8 cellular contexts compared by ENCODE assay signal in the genomic region with DNA sequence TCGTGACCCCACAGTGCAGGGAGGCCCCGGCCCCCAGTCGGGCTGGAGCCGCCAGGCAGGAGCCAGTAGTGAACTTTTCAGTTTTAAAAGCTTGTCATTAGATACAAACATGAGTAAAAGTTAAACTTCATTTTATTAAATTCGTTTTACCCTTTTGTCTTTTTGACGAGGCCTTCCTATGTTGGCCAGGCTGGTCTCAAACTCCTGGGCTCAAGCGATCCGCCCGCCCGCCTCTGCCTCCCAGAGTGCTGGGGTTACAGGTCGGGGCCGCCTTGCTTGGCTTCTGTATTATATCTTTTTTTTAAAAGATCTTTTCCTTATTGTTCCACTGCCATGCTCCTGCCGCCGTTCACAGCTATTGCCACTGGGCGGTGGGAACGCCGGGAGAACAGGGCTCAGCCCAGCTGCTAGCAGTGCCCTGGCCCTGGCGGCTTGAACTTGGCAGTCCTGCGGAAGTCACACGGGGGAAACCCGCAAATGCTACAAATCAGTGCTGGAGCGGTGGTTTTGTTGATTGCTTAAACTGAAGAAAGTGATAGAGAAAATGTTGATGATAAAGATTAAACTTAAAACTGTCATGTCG. TPM values are rescaled to one million over a fixed set of nuclear protein-coding genes. Genes with fewer than 3 reads are reported as not detected.
DNase-seq lines count a peak whose midpoint lies in the region; ATAC-seq and TF ChIP-seq lines count a peak whose summit lies in the region.

No MANE protein-coding gene starts in this region.

- H3K9me3 ChIP-seq in KOPT-K1 (ENCODE audit: insufficient read depth, low read length, poor library complexity, severe bottlenecking) = no peaks in the 10 kb centered on the region

- intact Hi-C loops in left cardiac atrium (cut with DNase I) = no loop called here

- ATAC-seq in SK-N-SH treated with all-trans-retinoic acid at 6 μM for 48 hours = peak; percentile 65
- ATAC-seq in left cardiac atrium = peak; percentile 58 to 62
- no peak for ATAC-seq in HG03439 (IDR thresholded peaks at IDR 0.05; ENCODE audit: unreplicated experiment)

- peaks cover 25% of the 10 kb centered on the region for H3K36me3 ChIP-seq in KOPT-K1 (ENCODE audit: insufficient read depth, low read length)

- DNase-seq in SIG-M5 treated with dmso at 0.1 percent for 504 hours (lab: John Stamatoyannopoulos, UW; ENCODE audit: unreplicated experiment) = peak; percentile 67
- no peak for DNase-seq in SIG-M5 (lab: John Stamatoyannopoulos, UW)
- peak; percentile 66 for DNase-seq in left cardiac atrium
- peak; percentile 48 for DNase-seq in pons (ENCODE audit: low spot score)

- H3K27ac ChIP-seq in KOPT-K1 (ENCODE audit: low read depth, low read length, poor library complexity, severe bottlenecking) (peak overlapping the region; percentile 95), adipose tissue (ENCODE audit: low read depth, low read length) (peak overlapping the region; percentile 92)

- 2 to 6% (median 4%) methylated on average over 23 of the region's 23 CpGs for WGBS in adipose tissue, 3 donors

TF ChIP-seq in SK-N-SH treated with all-trans-retinoic acid at 6 μM for 48 hours, 23 proteins besides CTCF, POLR2A, EP300 and RAD21:
- no peak for TF ChIP-seq ZC3H10 (CRISPR knock-in tag; IDR thresholded peaks at IDR 0.05)
- no peak for TF ChIP-seq SNAI2 (CRISPR knock-in tag; IDR thresholded peaks at IDR 0.05)
- 0 out of 2 replicates have a peak, but pooled peaks have one; percentile 13 for TF ChIP-seq TCF4 (CRISPR knock-in tag; IDR thresholded peaks at IDR 0.05; ENCODE audit: borderline replicate concordance)
- no peak for TF ChIP-seq ISL1 (CRISPR knock-in tag; IDR thresholded peaks at IDR 0.05)
- TF ChIP-seq, protein P1, sequence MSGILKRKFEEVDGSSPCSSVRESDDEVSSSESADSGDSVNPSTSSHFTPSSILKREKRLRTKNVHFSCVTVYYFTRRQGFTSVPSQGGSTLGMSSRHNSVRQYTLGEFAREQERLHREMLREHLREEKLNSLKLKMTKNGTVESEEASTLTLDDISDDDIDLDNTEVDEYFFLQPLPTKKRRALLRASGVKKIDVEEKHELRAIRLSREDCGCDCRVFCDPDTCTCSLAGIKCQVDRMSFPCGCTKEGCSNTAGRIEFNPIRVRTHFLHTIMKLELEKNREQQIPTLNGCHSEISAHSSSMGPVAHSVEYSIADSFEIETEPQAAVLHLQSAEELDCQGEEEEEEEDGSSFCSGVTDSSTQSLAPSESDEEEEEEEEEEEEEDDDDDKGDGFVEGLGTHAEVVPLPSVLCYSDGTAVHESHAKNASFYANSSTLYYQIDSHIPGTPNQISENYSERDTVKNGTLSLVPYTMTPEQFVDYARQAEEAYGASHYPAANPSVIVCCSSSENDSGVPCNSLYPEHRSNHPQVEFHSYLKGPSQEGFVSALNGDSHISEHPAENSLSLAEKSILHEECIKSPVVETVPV (CRISPR knock-in tag; IDR thresholded peaks at IDR 0.05) = no peak
- TF ChIP-seq, protein P2, sequence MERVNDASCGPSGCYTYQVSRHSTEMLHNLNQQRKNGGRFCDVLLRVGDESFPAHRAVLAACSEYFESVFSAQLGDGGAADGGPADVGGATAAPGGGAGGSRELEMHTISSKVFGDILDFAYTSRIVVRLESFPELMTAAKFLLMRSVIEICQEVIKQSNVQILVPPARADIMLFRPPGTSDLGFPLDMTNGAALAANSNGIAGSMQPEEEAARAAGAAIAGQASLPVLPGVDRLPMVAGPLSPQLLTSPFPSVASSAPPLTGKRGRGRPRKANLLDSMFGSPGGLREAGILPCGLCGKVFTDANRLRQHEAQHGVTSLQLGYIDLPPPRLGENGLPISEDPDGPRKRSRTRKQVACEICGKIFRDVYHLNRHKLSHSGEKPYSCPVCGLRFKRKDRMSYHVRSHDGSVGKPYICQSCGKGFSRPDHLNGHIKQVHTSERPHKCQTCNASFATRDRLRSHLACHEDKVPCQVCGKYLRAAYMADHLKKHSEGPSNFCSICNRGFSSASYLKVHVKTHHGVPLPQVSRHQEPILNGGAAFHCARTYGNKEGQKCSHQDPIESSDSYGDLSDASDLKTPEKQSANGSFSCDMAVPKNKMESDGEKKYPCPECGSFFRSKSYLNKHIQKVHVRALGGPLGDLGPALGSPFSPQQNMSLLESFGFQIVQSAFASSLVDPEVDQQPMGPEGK (CRISPR knock-in tag; IDR thresholded peaks at IDR 0.05; ENCODE audit: borderline replicate concordance) = no peak
- no peak for TF ChIP-seq GLIS3 (CRISPR knock-in tag; IDR thresholded peaks at IDR 0.05)
- no peak for TF ChIP-seq TOX (CRISPR knock-in tag; IDR thresholded peaks at IDR 0.05; ENCODE audit: borderline replicate concordance)
TF ChIP-seq in SK-N-SH treated with all-trans-retinoic acid at 6 μM for 48 hours: peak in this region for 1.

RNA-seq across cellular contexts. Expression of a gene that starts 1.0 kb away (rescaled TPM):
- polyA plus RNA-seq in adipose tissue = 10 to 100 TPM; 13.5 to 20.5 (median 16.9) TPM
- total RNA-seq in left cardiac atrium = 10 to 100 TPM; 12.4 to 17.0 TPM

RNA-seq across cellular contexts. Expression of a gene that starts 49.4 kb away (rescaled TPM):
- polyA plus RNA-seq in adipose tissue = 10 to 100 TPM in 2 of 3 donors, 1 to 10 TPM in 1; 9.2 to 68.4 (median 11.5) TPM
- total RNA-seq in left cardiac atrium = 10 to 100 TPM in 1 of 2 donors, 1 to 10 TPM in 1; 8.8 to 12.5 TPM
